In the genomic region with DNA sequence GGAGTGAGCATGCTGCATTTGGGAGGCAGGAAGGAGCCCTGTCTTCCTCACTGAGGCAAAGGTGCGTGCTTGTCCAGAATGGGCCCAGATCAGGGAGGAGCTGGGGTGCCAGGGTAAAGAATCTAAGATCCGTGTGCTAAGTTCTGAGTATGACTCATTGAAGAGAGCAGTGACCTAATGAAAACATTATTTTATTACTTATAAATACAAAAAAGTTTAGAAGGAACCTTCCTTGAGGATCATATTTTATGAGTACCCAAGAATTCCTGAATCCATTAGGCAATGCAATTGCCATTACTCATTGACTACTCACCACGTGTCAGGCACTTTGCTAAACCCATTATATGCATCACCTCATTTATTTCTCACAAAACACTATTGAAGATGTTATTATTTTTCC, we compare ENCODE assay signal across 18 cellular contexts.
A peak's percentile ranks its signal among the peaks of the same experiment; 100 is the strongest.
DNase-seq lines count a peak whose midpoint lies in the region; ATAC-seq and TF ChIP-seq lines count a peak whose summit lies in the region.
"Had no signal": no experiment of that assay in that cellular context is flagged by ENCODE, and none has a peak within 500 bp of the region (broad histone marks: within the 10 kb centered on the region; RNA-seq: fewer than 3 reads in every experiment).

No MANE protein-coding gene starts in this region.

- H3K27ac ChIP-seq in esophagus muscularis mucosa (replicated peaks in 1 of 4) (no peak overlapping the region), hepatocyte (no peak overlapping the region)
- H3K27ac ChIP-seq: parathyroid adenoma had no signal

- no peaks in the 10 kb centered on the region for H3K36me3 ChIP-seq in MG63
- H3K36me3 ChIP-seq in esophagus muscularis mucosa = no peaks in the 10 kb centered on the region
- no peaks in the 10 kb centered on the region for H3K36me3 ChIP-seq in hepatocyte (replicated peaks; ENCODE audit: insufficient read depth, low read depth)
- H3K36me3 ChIP-seq: BE2C had no signal

- no peak overlapping the region for H3K4me2 ChIP-seq in hepatocyte

- H3K4me3 ChIP-seq in MG63 = no peak overlapping the region
- no peak overlapping the region for H3K4me3 ChIP-seq in esophagus muscularis mucosa
- no peak overlapping the region for H3K4me3 ChIP-seq in hepatocyte
- H3K4me3 ChIP-seq: mucosa of descending colon had no signal

- WGBS in esophagus muscularis mucosa = 69% methylated on average over 3 of the region's 3 CpGs
- WGBS in hepatocyte (ENCODE audit: low lambda C conversion rate, missing lambda C conversion rate) = 66% methylated on average over 3 of the region's 3 CpGs

- peak; percentile 86 for DNase-seq in Daoy (ENCODE audit: low read depth)
- DNase-seq in MG63 = peak; percentile 57
- DNase-seq in chondrocyte (ENCODE audit: low spot score) = no peak
- peak; percentile 90 for DNase-seq in kidney glomerular epithelial cell (lab: John Stamatoyannopoulos, UW)
- DNase-seq in stimulated activated CD4-positive, alpha-beta T cell treated with anti-CD3 and anti-CD28 coated beads, Interleukin-4, amount 100 ng/mL, for 24 hours = no peak
- DNase-seq in esophagus muscularis mucosa (ENCODE audit: extremely low spot score) = no peak
- no peak for DNase-seq in hepatocyte (ENCODE audit: low spot score)
- DNase-seq: activated CD4-positive, alpha-beta T cell treated with anti-CD3 and anti-CD28 coated beads for 36 hours; BE2C; foreskin melanocyte; H9; MM.1S; mucosa of descending colon; NCI-H2029 treated with DMSO at 0.1 percent for 48 hours; T-helper 2 cell had no signal

- H3K9me3 Mint-ChIP-seq in chondrocyte (ENCODE audit: low read depth) = no peaks in the 10 kb centered on the region
- H3K9me3 Mint-ChIP-seq: H9 had no signal

- intact Hi-C loops in esophagus muscularis mucosa (cut with DNase I) = no loop called here

- no peak for ATAC-seq in HG03342 (IDR thresholded peaks at IDR 0.05; ENCODE audit: unreplicated experiment)
- ATAC-seq: activated CD4-positive, alpha-beta T cell treated with anti-CD3 and anti-CD28 coated beads for 36 hours; mucosa of descending colon had no signal

- no peaks in the 10 kb centered on the region for H3K79me2 ChIP-seq in hepatocyte
- H3K79me2 ChIP-seq: parathyroid adenoma had no signal

- H2AFZ ChIP-seq in hepatocyte = no peak overlapping the region
- H2AFZ ChIP-seq: parathyroid adenoma had no signal

- no peak overlapping the region for H3K4me3 Mint-ChIP-seq in chondrocyte (ENCODE audit: unreplicated experiment)
- H3K4me3 Mint-ChIP-seq: activated CD4-positive, alpha-beta T cell treated with anti-CD3 and anti-CD28 coated beads for 36 hours; activated naive CD8-positive, alpha-beta T cell; H9 had no signal

- TF ChIP-seq EP300 in esophagus muscularis mucosa (IDR thresholded peaks at IDR 0.05) = no peak

- TF ChIP-seq CTCF in chondrocyte (IDR thresholded peaks at IDR 0.05) = no peak
- no peak for TF ChIP-seq CTCF in esophagus muscularis mucosa (IDR thresholded peaks at IDR 0.05)
- TF ChIP-seq CTCF in hepatocyte (IDR thresholded peaks at IDR 0.05; ENCODE audit: poor library complexity) = no peak

- H3K27me3 Mint-ChIP-seq in chondrocyte (ENCODE audit: low read depth) = no peaks in the 10 kb centered on the region

- H3K9me2 ChIP-seq in hepatocyte (replicated peaks; ENCODE audit: insufficient read depth) = no peaks in the 10 kb centered on the region

- peaks cover 9 to 18% (median 10%) of the 10 kb centered on the region in 4 donors for H3K4me1 ChIP-seq in esophagus muscularis mucosa
- H3K4me1 ChIP-seq in hepatocyte (ENCODE audit: insufficient read depth) = no peaks in the 10 kb centered on the region
- H3K4me1 ChIP-seq: BE2C, parathyroid adenoma had no signal

- peak overlapping the region; percentile 66 for H3K27ac Mint-ChIP-seq in chondrocyte (ENCODE audit: unreplicated experiment)
- H3K27ac Mint-ChIP-seq: activated CD4-positive, alpha-beta T cell treated with anti-CD3 and anti-CD28 coated beads for 36 hours; activated naive CD8-positive, alpha-beta T cell; H9 had no signal

- TF ChIP-seq POLR2A in esophagus muscularis mucosa (IDR thresholded peaks at IDR 0.05; ENCODE audit: low read depth) = no peak

- H4K20me1 ChIP-seq in hepatocyte (ENCODE audit: insufficient read depth, poor library complexity, severe bottlenecking) = no peaks in the 10 kb centered on the region

- no peaks in the 10 kb centered on the region for H3K36me3 Mint-ChIP-seq in chondrocyte (ENCODE audit: low read depth)
- H3K36me3 Mint-ChIP-seq: activated naive CD8-positive, alpha-beta T cell had no signal

- H3K27me3 ChIP-seq in MG63 = no peaks in the 10 kb centered on the region
- no peaks in the 10 kb centered on the region for H3K27me3 ChIP-seq in esophagus muscularis mucosa
- no peaks in the 10 kb centered on the region for H3K27me3 ChIP-seq in hepatocyte
- H3K27me3 ChIP-seq: BE2C had no signal

- H3K9me3 ChIP-seq in MG63 = no peaks in the 10 kb centered on the region
- no peaks in the 10 kb centered on the region for H3K9me3 ChIP-seq in esophagus muscularis mucosa
- H3K9me3 ChIP-seq in hepatocyte (ENCODE audit: low read depth) = no peaks in the 10 kb centered on the region
- H3K9me3 ChIP-seq: BE2C, mucosa of descending colon had no signal

- peaks cover 49% of the 10 kb centered on the region for H3K4me1 Mint-ChIP-seq in chondrocyte (ENCODE audit: low read depth)
- H3K4me1 Mint-ChIP-seq: activated CD4-positive, alpha-beta T cell treated with anti-CD3 and anti-CD28 coated beads for 36 hours had no signal

Comparison
In these comparisons a context has a peak if more than half of its experiments do, and no peak if none do; other contexts are left out.
1. DNase-seq: peak in Daoy (single experiment), MG63 (single experiment) and kidney glomerular epithelial cell (single experiment); none in chondrocyte (single experiment), stimulated activated CD4-positive, alpha-beta T cell treated with anti-CD3 and anti-CD28 coated beads, Interleukin-4, amount 100 ng/mL, for 24 hours (single experiment), esophagus muscularis mucosa (single experiment) and hepatocyte (single experiment).